In the genomic region with DNA sequence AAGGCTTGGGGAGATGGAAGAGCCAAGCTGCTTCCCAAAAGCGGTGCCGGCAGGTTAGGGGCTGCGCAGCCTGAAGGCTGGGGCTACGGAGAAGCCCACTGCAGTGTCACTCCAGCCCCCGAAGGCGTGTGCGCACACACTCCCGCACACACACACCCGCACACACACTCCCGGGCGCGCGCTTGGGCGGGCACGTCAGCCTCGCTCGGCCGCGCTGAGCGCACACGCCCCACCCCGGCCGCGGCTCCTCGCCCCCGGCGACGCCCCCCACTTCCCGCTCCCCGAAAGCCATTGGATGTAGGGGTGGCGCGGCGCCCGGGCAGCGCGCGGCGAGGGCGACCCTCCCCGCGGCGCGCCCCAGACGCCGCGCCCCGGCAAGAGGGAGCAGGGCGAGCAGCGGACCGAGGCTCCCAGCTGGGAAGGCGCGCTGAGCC, we compare ENCODE assay signal across 8 cellular contexts. TPM values are rescaled to one million over a fixed set of nuclear protein-coding genes. Genes with fewer than 3 reads are reported as not detected.
DNase-seq lines count a peak whose midpoint lies in the region; ATAC-seq and TF ChIP-seq lines count a peak whose summit lies in the region.

A gene with protein sequence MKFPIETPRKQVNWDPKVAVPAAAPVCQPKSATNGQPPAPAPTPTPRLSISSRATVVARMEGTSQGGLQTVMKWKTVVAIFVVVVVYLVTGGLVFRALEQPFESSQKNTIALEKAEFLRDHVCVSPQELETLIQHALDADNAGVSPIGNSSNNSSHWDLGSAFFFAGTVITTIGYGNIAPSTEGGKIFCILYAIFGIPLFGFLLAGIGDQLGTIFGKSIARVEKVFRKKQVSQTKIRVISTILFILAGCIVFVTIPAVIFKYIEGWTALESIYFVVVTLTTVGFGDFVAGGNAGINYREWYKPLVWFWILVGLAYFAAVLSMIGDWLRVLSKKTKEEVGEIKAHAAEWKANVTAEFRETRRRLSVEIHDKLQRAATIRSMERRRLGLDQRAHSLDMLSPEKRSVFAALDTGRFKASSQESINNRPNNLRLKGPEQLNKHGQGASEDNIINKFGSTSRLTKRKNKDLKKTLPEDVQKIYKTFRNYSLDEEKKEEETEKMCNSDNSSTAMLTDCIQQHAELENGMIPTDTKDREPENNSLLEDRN (minus strand): TSS at position 184 of the 434 bp plus-strand sequence. CDS start 471 bp downstream, outside the sequence.

- peaks cover 0 to 4% (median 1%) of the 10 kb centered on the region in 7 donors for H3K9me3 Mint-ChIP-seq in naive B cell

- H3K36me3 ChIP-seq in brain microvascular endothelial cell (replicated peaks) = no peaks in the 10 kb centered on the region

- H3K27ac Mint-ChIP-seq in naive B cell = peak within 1 kb of the TSS in 2 of 6 donors; percentile 67 to 84

- H3K27ac ChIP-seq in brain microvascular endothelial cell = no peak within 1 kb of the TSS

- in situ Hi-C loops in brain microvascular endothelial cell (cut with HindIII; ENCODE audit: low pct_ligation_motif_present, low sequenced_read_pairs) = no loop called here

- peak within 1 kb of the TSS; percentile 7 for H3K4me3 ChIP-seq in AG09309 (ENCODE audit: control insufficient read depth, low read depth, low read length)
- peak within 1 kb of the TSS; percentile 36 for H3K4me3 ChIP-seq in brain microvascular endothelial cell (ENCODE audit: low read depth, low read length)

- H3K4me1 Mint-ChIP-seq in naive B cell = peaks cover 0 to 9% (median 4%) of the 10 kb centered on the region in 3 donors

- DNase-seq in AG09309 (ENCODE audit: low read depth) (no peak), brain microvascular endothelial cell (no peak), naive B cell (no peak), cortex of kidney (lab: John Stamatoyannopoulos, UW) (no peak), retina (no peak), SK-N-DZ (ENCODE audit: low spot score) (no peak)

- H3K36me3 Mint-ChIP-seq in naive B cell = no peaks in the 10 kb centered on the region

- H3K4me3 Mint-ChIP-seq in naive B cell = peak within 1 kb of the TSS; percentile 59 to 86 (median 80)

- no peak for TF ChIP-seq CTCF in AG09309 (IDR thresholded peaks at IDR 0.05; ENCODE audit: control insufficient read depth, insufficient read depth, low read depth, low read length, missing control alignments)
- TF ChIP-seq CTCF in brain microvascular endothelial cell (IDR thresholded peaks at IDR 0.05; ENCODE audit: low read depth, low read length, missing control alignments) = no peak

- H3K27me3 Mint-ChIP-seq in naive B cell = peaks cover 36 to 47% (median 36%) of the 10 kb centered on the region in 3 donors

- peak; percentile 8 for ATAC-seq in GM18873 (IDR thresholded peaks at IDR 0.05; ENCODE audit: low FRiP score, unreplicated experiment)
- peak; percentile 11 for ATAC-seq in HG03135 (IDR thresholded peaks at IDR 0.05; ENCODE audit: unreplicated experiment)
- ATAC-seq in naive B cell (ENCODE audit: low read depth in 2 of 2) = peak in 1 of 2 donors; percentile 27

- H3K27me3 ChIP-seq in brain microvascular endothelial cell (replicated peaks) = peaks cover 60% of the 10 kb centered on the region

RNA-seq across cellular contexts. Expression of the gene that starts here (rescaled TPM):
- polyA plus RNA-seq in naive B cell (ENCODE audit: low read depth in 6 of 6) = not detected
- polyA plus RNA-seq in SK-N-DZ (2014; cell fraction: cytosol; rRNA removed) = not detected in 2 replicates
- 0.14 and 0.73 TPM in 2 replicates for polyA plus RNA-seq in SK-N-DZ (2014; cell fraction: nucleus; rRNA removed)
